Comparison of ENCODE assay signal across 8 cellular contexts in the genomic region with DNA sequence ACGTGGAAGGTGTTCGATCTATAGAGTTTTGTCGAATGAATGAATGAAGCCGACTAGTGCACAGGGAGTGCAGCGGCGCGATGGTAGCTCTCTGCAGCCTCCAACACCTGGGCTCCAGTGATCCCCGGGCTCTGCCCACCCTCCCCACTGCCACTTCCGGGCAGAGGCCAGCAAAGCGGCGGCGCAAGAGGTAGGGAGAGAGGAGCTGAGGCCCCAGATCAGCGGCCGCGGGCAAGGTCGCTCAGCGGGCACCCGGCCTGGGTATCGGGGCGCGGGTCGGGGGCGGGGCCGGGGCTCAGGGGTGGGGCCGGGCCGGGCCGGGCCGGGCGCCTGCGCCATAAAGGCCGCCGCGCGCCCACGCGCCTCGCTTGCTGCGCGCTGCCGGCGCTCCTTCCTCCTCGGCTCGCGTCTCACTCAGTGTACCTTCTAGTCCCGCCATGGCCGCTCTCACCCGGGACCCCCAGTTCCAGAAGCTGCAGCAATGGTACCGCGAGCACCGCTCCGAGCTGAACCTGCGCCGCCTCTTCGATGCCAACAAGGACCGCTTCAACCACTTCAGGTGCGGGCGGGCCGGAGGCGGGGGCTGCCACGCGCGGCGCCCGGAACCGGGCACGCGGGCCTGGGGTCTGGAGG. TPM values are rescaled to one million over a fixed set of nuclear protein-coding genes. Genes with fewer than 3 reads are reported as not detected.
DNase-seq lines count a peak whose midpoint lies in the region; ATAC-seq and TF ChIP-seq lines count a peak whose summit lies in the region.

GPI (plus strand) TSS at position 367 of the 633 bp plus-strand sequence; CDS start at position 438, 71 bp downstream.

- ATAC-seq in GM21381 (IDR thresholded peaks at IDR 0.05; ENCODE audit: unreplicated experiment) (peak; percentile 60), Panc1 (peak; percentile 92)
- ATAC-seq in activated T-cell treated with anti-CD3 and anti-CD28 coated beads, Interleukin-2, amount 50 U/mL, for 72 hours (replicated peaks in 1 of 2): peak; percentile 90 to 93

- CTCF ChIA-PET in CD8-positive, alpha-beta memory T cell (lab: Charles Lee): interaction anchor here (1.7 kb wide), 1 partner anchor 18 kb away, joined by 10 read pairs; no protein-coding TSS in a partner anchor
- CTCF ChIA-PET in Panc1 (lab: Charles Lee): no interaction called here

- DNase-seq in CD8-positive, alpha-beta memory T cell: peak; percentile 52 to 74 (median 57)
- DNase-seq in Panc1 (ENCODE audit: low read depth, low spot score): no peak
- DNase-seq in activated T-cell treated with anti-CD3 and anti-CD28 coated beads, Interleukin-2, amount 50 U/mL, for 72 hours: peak; percentile 78 to 81
- DNase-seq in esophagus muscularis mucosa (ENCODE audit: extremely low spot score): no peak
- peak; percentile 56 for DNase-seq in myocyte (ENCODE audit: low read depth)
- DNase-seq in stimulated activated CD8-positive, alpha-beta memory T cell treated with anti-CD3 and anti-CD28 coated beads, Interleukin-7, amount 100 ng/mL, for 24 hours (ENCODE audit: low read depth): peak; percentile 47

- H3K27me3 Mint-ChIP-seq in CD8-positive, alpha-beta memory T cell: no peaks in the 10 kb centered on the region
- no peaks in the 10 kb centered on the region for H3K27me3 Mint-ChIP-seq in activated T-cell treated with anti-CD3 and anti-CD28 coated beads, Interleukin-2, amount 50 U/mL, for 72 hours (ENCODE audit: low read depth)

- no peak for TF ChIP-seq POLR2A in esophagus muscularis mucosa (IDR thresholded peaks at IDR 0.05; ENCODE audit: low read depth)

- H3K4me3 ChIP-seq in CD8-positive, alpha-beta memory T cell (ENCODE audit: low read length): peak within 1 kb of the TSS; percentile 92
- peak within 1 kb of the TSS; percentile 97 for H3K4me3 ChIP-seq in HUES64 (ENCODE audit: low read length)
- peak within 1 kb of the TSS; percentile 72 to 96 for H3K4me3 ChIP-seq in Panc1 (ENCODE audit: low read depth in 2 of 2, low read length in 2 of 2)
- peak within 1 kb of the TSS; percentile 87 to 100 (median 94) for H3K4me3 ChIP-seq in esophagus muscularis mucosa

- H3K36me3 Mint-ChIP-seq in CD8-positive, alpha-beta memory T cell: peaks cover 0 to 37% (median 2%) of the 10 kb centered on the region in 3 donors
- H3K36me3 Mint-ChIP-seq in activated T-cell treated with anti-CD3 and anti-CD28 coated beads, Interleukin-2, amount 50 U/mL, for 72 hours (ENCODE audit: insufficient read depth in 2 of 2): peaks cover 6 to 16% of the 10 kb centered on the region in 2 donors

- BruUV-seq in Panc1 (replicated peaks; lab: Mats Ljungman, UMichigan): no TSS peak

- peak within 1 kb of the TSS; percentile 95 to 99 (median 96) for H3K4me3 Mint-ChIP-seq in CD8-positive, alpha-beta memory T cell
- peak within 1 kb of the TSS; percentile 96 to 99 for H3K4me3 Mint-ChIP-seq in activated T-cell treated with anti-CD3 and anti-CD28 coated beads, Interleukin-2, amount 50 U/mL, for 72 hours

- no peaks in the 10 kb centered on the region for H3K9me3 Mint-ChIP-seq in CD8-positive, alpha-beta memory T cell
- no peaks in the 10 kb centered on the region for H3K9me3 Mint-ChIP-seq in activated T-cell treated with anti-CD3 and anti-CD28 coated beads, Interleukin-2, amount 50 U/mL, for 72 hours

- H3K4me1 Mint-ChIP-seq in CD8-positive, alpha-beta memory T cell: peaks cover 33 to 43% (median 33%) of the 10 kb centered on the region in 3 donors
- H3K4me1 Mint-ChIP-seq in activated T-cell treated with anti-CD3 and anti-CD28 coated beads, Interleukin-2, amount 50 U/mL, for 72 hours (ENCODE audit: low read depth): peaks cover 63% of the 10 kb centered on the region

- POLR2A ChIA-PET in CD8-positive, alpha-beta memory T cell (lab: Charles Lee): interaction anchor here (0.7 to 1.1 kb wide), 3 partner anchors 9 to 780 kb away, joined by 3 read pairs; no protein-coding TSS in a partner anchor
- POLR2A ChIA-PET in Panc1 (lab: Charles Lee): no interaction called here

- no peaks in the 10 kb centered on the region for H3K9me3 ChIP-seq in CD8-positive, alpha-beta memory T cell (ENCODE audit: low read length)
- H3K9me3 ChIP-seq in HUES64 (ENCODE audit: insufficient read depth, low read depth, low read length) (no peaks in the 10 kb centered on the region), Panc1 (ENCODE audit: control insufficient read depth, insufficient read depth, low read depth, low read length) (no peaks in the 10 kb centered on the region), esophagus muscularis mucosa (no peaks in the 10 kb centered on the region)

- H3K9ac ChIP-seq in HUES64 (ENCODE audit: low read depth, low read length): peak within 1 kb of the TSS; percentile 86

- H3K4me1 ChIP-seq in CD8-positive, alpha-beta memory T cell (ENCODE audit: insufficient read depth, low read length): peaks cover 32% of the 10 kb centered on the region
- peaks cover 8% of the 10 kb centered on the region for H3K4me1 ChIP-seq in HUES64 (ENCODE audit: insufficient read depth, low read length)
- H3K4me1 ChIP-seq in Panc1 (ENCODE audit: control insufficient read depth, insufficient read depth, low read length): peaks cover 15% of the 10 kb centered on the region
- H3K4me1 ChIP-seq in esophagus muscularis mucosa: peaks cover 32 to 43% (median 39%) of the 10 kb centered on the region in 4 donors

- peak within 1 kb of the TSS; percentile 81 for H3K27ac ChIP-seq in CD8-positive, alpha-beta memory T cell (ENCODE audit: low read depth, low read length)
- H3K27ac ChIP-seq in HUES64 (ENCODE audit: low read depth, low read length) (peak within 1 kb of the TSS; percentile 70), Panc1 (ENCODE audit: low read length) (peak within 1 kb of the TSS; percentile 85), esophagus muscularis mucosa (replicated peaks in 1 of 4) (peak within 1 kb of the TSS; percentile 86 to 93 (median 88))

- H3K36me3 ChIP-seq in CD8-positive, alpha-beta memory T cell (ENCODE audit: insufficient read depth, low read length): peaks cover 19% of the 10 kb centered on the region
- H3K36me3 ChIP-seq in HUES64 (ENCODE audit: insufficient read depth, low read length) (peaks cover 37% of the 10 kb centered on the region), Panc1 (ENCODE audit: control insufficient read depth, insufficient read depth, low read length) (peaks cover 19% of the 10 kb centered on the region; the same call in 1 of the 2 replicates), esophagus muscularis mucosa (peaks cover 23 to 37% (median 33%) of the 10 kb centered on the region in 4 donors)

- H3K27ac Mint-ChIP-seq in CD8-positive, alpha-beta memory T cell: peak within 1 kb of the TSS; percentile 80 to 96 (median 92)
- peak within 1 kb of the TSS; percentile 89 for H3K27ac Mint-ChIP-seq in activated T-cell treated with anti-CD3 and anti-CD28 coated beads, Interleukin-2, amount 50 U/mL, for 72 hours

- 3% methylated on average over 67 of the region's 67 CpGs for WGBS in HUES64
- 2% methylated on average over 11 of the region's 67 CpGs for WGBS in esophagus muscularis mucosa

- no peak for TF ChIP-seq CTCF in Panc1 (IDR thresholded peaks at IDR 0.05)
- TF ChIP-seq CTCF in esophagus muscularis mucosa (IDR thresholded peaks at IDR 0.05): no peak

- TF ChIP-seq EP300 in esophagus muscularis mucosa (IDR thresholded peaks at IDR 0.05): no peak

- H3K27me3 ChIP-seq in CD8-positive, alpha-beta memory T cell (ENCODE audit: insufficient read depth, low read length, poor library complexity, severe bottlenecking): no peaks in the 10 kb centered on the region
- H3K27me3 ChIP-seq in HUES64 (ENCODE audit: insufficient read depth, low read length) (no peaks in the 10 kb centered on the region), Panc1 (ENCODE audit: control insufficient read depth, insufficient read depth, low read length) (no peaks in the 10 kb centered on the region), esophagus muscularis mucosa (no peaks in the 10 kb centered on the region)

- in situ Hi-C loops in Panc1 (cut with HindIII; ENCODE audit: low pct_unique_long_range_greater_than_20kb, low sequenced_read_pairs): no loop called here

- intact Hi-C loops in Panc1 (cut with micrococcal nuclease; ENCODE audit: unreplicated experiment): no loop called here
- intact Hi-C loops in esophagus muscularis mucosa (cut with DNase I): no loop called here

RNA-seq across cellular contexts. Expression of gene GPI, which starts in this region (rescaled TPM):
- total RNA-seq in CD8-positive, alpha-beta memory T cell: 100 to 1,000 TPM; 478 to 484 TPM
- 213 TPM for polyA plus RNA-seq in CD8-positive, alpha-beta memory T cell
- polyA plus RNA-seq in HUES64 (2013, experiment 1 of 2): 164 TPM
- polyA plus RNA-seq in HUES64 (2013, experiment 2 of 2): 180 TPM
- total RNA-seq in Panc1 (2021; ENCODE audit: unreplicated experiment) (370 TPM), esophagus muscularis mucosa (100 to 1,000 TPM; 121 to 313 (median 212) TPM), myocyte (111 and 124 TPM in 2 replicates)
- polyA plus RNA-seq in Panc1 (2012; ENCODE audit: insufficient read length): 700 TPM
- 100 to 1,000 TPM; 240 to 282 TPM for total RNA-seq in activated T-cell treated with anti-CD3 and anti-CD28 coated beads, Interleukin-2, amount 50 U/mL, for 72 hours
- polyA plus RNA-seq in myocyte (2012): 271 TPM

Comparison
In these comparisons a context has a peak if more than half of its experiments do, and no peak if none do; other contexts are left out.
1. DNase-seq: peak in CD8-positive, alpha-beta memory T cell (5 of 5), activated T-cell treated with anti-CD3 and anti-CD28 coated beads, Interleukin-2, amount 50 U/mL, for 72 hours (2 of 2), myocyte (single experiment) and stimulated activated CD8-positive, alpha-beta memory T cell treated with anti-CD3 and anti-CD28 coated beads, Interleukin-7, amount 100 ng/mL, for 24 hours (single experiment); none in Panc1 (single experiment) and esophagus muscularis mucosa (single experiment).
2. Peak in every context shown above with its lines, with median percentiles within 50 percentile points of each other: H3K27ac ChIP-seq, H3K4me3 ChIP-seq and ATAC-seq.